In genomic region chr14:70753518-70753953, GRCh38 we compare ENCODE assay signal across 1 cellular context.
TF ChIP-seq lines count a peak whose summit lies in the region.

No MANE protein-coding gene starts in this region.

TF ChIP-seq in HepG2, 621 proteins besides CTCF, POLR2A, EP300 and RAD21 (continued from another document and continues in another):
- TF ChIP-seq ZNF687 (CRISPR knock-in tag; IDR thresholded peaks at IDR 0.05) (no peak), ZBTB26 (CRISPR knock-in tag; IDR thresholded peaks at IDR 0.05; ENCODE audit: borderline replicate concordance) (no peak), ZNF33A (CRISPR knock-in tag; IDR thresholded peaks at IDR 0.05; ENCODE audit: borderline replicate concordance) (no peak), CHD2 (IDR thresholded peaks at IDR 0.05; ENCODE audit: low read depth, low read length) (no peak), ZBTB10 (CRISPR knock-in tag; IDR thresholded peaks at IDR 0.05; ENCODE audit: borderline replicate concordance) (no peak), FOXP1 (IDR thresholded peaks at IDR 0.05) (no peak), FOXP1 (CRISPR knock-in tag; IDR thresholded peaks at IDR 0.05) (peak; percentile 34), PRDM10 (CRISPR knock-in tag; IDR thresholded peaks at IDR 0.05; ENCODE audit: low read depth) (no peak), PHF20 (CRISPR knock-in tag; IDR thresholded peaks at IDR 0.05) (peak; percentile 31; the same call in 1 of the 2 replicates), FOXJ3 (CRISPR knock-in tag; IDR thresholded peaks at IDR 0.05; ENCODE audit: borderline replicate concordance) (peak; percentile 16; the same call in 1 of the 2 replicates), KAT8 (CRISPR knock-in tag; IDR thresholded peaks at IDR 0.05) (peak; percentile 79), CERS6 (CRISPR knock-in tag; IDR thresholded peaks at IDR 0.05) (no peak), ISL2 (CRISPR knock-in tag; IDR thresholded peaks at IDR 0.05) (peak; percentile 48), JUND (CRISPR knock-in tag; IDR thresholded peaks at IDR 0.05) (0 out of 2 replicates have a peak, but pooled peaks have one; percentile 27), BCLAF1 (IDR thresholded peaks at IDR 0.05) (no peak), MAX (IDR thresholded peaks at IDR 0.05) (no peak), ZNF616 (CRISPR knock-in tag; IDR thresholded peaks at IDR 0.05; ENCODE audit: low read depth) (no peak), HNF1A (IDR thresholded peaks at IDR 0.05; ENCODE audit: low read depth) (peak; percentile 98), HNF1A (CRISPR knock-in tag; IDR thresholded peaks at IDR 0.05; ENCODE audit: borderline replicate concordance) (peak; percentile 99), AHR (CRISPR knock-in tag; IDR thresholded peaks at IDR 0.05) (no peak), RBM22 (optimal IDR thresholded peaks at IDR 0.05; ENCODE audit: low read length) (no peak), RNF2 (conservative IDR thresholded peaks at IDR 0.05; ENCODE audit: low read depth) (no peak), ZFX (CRISPR knock-in tag; IDR thresholded peaks at IDR 0.05; ENCODE audit: low read depth) (0 out of 2 replicates have a peak, but pooled peaks have one; percentile 32), ZNF770 (CRISPR knock-in tag; IDR thresholded peaks at IDR 0.05) (no peak), DPF2 (CRISPR knock-in tag; IDR thresholded peaks at IDR 0.05; ENCODE audit: borderline replicate concordance, low read depth) (peak; percentile 31; the same call in 1 of the 2 replicates), CREBL2 (CRISPR knock-in tag; IDR thresholded peaks at IDR 0.05; ENCODE audit: borderline replicate concordance) (no peak), FOXA3 (CRISPR knock-in tag; IDR thresholded peaks at IDR 0.05) (peak; percentile 59), HMG20A (CRISPR knock-in tag; IDR thresholded peaks at IDR 0.05; ENCODE audit: borderline replicate concordance) (peak; percentile 73; the same call in 1 of the 2 replicates), NR0B2 (CRISPR knock-in tag; IDR thresholded peaks at IDR 0.05) (no peak)
